Comparison of ENCODE assay signal across 1 cellular context in the genomic region with DNA sequence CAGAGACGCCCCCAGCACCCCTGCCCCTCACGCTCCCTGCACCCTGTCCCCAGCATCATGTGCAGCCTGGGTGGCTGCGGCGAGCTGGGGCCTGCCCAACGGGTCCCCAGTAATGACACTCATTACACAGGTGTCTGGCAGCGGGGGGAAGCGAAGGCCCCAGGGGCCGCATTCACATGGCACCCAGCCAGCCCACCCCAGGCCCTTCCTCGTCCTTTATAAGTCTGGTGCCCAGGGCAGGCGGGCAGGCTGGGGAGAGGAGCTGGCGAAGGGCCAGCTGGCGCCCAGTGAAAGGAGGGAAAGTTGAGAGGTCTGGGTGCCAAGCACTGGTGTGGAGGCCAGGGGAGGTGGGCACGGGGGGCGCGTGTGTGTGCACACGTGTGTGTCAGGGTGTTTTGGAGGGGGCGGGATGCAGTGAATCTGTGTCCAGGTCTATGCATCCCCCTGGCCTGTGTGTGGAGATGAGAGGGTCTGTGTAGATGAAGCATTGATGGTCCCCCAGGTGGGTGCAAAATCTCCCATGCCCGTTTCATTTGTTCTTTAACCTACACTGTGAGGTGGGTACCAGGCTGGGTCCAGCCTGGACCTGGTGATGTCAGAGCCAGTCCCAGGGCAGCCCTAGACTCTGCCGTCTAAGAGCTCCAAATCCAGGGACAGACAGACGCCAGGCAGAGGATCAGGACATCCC.
TF ChIP-seq lines count a peak whose summit lies in the region.

No MANE protein-coding gene starts in this region.

TF ChIP-seq in HepG2, 621 proteins besides CTCF, POLR2A, EP300 and RAD21 (continued from another document and continues in another):
- TF ChIP-seq, protein P1, sequence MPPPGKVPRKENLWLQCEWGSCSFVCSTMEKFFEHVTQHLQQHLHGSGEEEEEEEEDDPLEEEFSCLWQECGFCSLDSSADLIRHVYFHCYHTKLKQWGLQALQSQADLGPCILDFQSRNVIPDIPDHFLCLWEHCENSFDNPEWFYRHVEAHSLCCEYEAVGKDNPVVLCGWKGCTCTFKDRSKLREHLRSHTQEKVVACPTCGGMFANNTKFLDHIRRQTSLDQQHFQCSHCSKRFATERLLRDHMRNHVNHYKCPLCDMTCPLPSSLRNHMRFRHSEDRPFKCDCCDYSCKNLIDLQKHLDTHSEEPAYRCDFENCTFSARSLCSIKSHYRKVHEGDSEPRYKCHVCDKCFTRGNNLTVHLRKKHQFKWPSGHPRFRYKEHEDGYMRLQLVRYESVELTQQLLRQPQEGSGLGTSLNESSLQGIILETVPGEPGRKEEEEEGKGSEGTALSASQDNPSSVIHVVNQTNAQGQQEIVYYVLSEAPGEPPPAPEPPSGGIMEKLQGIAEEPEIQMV (CRISPR knock-in tag; IDR thresholded peaks at IDR 0.05; ENCODE audit: low read depth), result no peak
- no peak for TF ChIP-seq RFXAP (CRISPR knock-in tag; IDR thresholded peaks at IDR 0.05; ENCODE audit: borderline replicate concordance)
- TF ChIP-seq PRMT3 (CRISPR knock-in tag; IDR thresholded peaks at IDR 0.05; ENCODE audit: borderline replicate concordance, low read depth), result no peak
- no peak for TF ChIP-seq ZNF232 (CRISPR knock-in tag; IDR thresholded peaks at IDR 0.05; ENCODE audit: borderline replicate concordance)
- TF ChIP-seq ZNF225 (CRISPR knock-in tag; IDR thresholded peaks at IDR 0.05), result no peak
- TF ChIP-seq, protein P2, sequence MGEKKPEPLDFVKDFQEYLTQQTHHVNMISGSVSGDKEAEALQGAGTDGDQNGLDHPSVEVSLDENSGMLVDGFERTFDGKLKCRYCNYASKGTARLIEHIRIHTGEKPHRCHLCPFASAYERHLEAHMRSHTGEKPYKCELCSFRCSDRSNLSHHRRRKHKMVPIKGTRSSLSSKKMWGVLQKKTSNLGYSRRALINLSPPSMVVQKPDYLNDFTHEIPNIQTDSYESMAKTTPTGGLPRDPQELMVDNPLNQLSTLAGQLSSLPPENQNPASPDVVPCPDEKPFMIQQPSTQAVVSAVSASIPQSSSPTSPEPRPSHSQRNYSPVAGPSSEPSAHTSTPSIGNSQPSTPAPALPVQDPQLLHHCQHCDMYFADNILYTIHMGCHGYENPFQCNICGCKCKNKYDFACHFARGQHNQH (CRISPR knock-in tag; IDR thresholded peaks at IDR 0.05), result no peak; the same call in 1 of the 2 replicates
- TF ChIP-seq SP2 (CRISPR knock-in tag; IDR thresholded peaks at IDR 0.05), result no peak
- no peak for TF ChIP-seq RBM22 (optimal IDR thresholded peaks at IDR 0.05; ENCODE audit: low read length)
- TF ChIP-seq EHMT2 (IDR thresholded peaks at IDR 0.05; ENCODE audit: borderline replicate concordance, low read depth, low read length), result no peak
- TF ChIP-seq ZNF790 (CRISPR knock-in tag; IDR thresholded peaks at IDR 0.05; ENCODE audit: borderline replicate concordance), result no peak
- no peak for TF ChIP-seq HNRNPLL (IDR thresholded peaks at IDR 0.05; ENCODE audit: low read depth, low read length, poor library complexity, severe bottlenecking)
- TF ChIP-seq SOX6 (IDR thresholded peaks at IDR 0.05), result no peak
- TF ChIP-seq SOX6 (CRISPR knock-in tag; IDR thresholded peaks at IDR 0.05), result no peak
- TF ChIP-seq, protein P3, sequence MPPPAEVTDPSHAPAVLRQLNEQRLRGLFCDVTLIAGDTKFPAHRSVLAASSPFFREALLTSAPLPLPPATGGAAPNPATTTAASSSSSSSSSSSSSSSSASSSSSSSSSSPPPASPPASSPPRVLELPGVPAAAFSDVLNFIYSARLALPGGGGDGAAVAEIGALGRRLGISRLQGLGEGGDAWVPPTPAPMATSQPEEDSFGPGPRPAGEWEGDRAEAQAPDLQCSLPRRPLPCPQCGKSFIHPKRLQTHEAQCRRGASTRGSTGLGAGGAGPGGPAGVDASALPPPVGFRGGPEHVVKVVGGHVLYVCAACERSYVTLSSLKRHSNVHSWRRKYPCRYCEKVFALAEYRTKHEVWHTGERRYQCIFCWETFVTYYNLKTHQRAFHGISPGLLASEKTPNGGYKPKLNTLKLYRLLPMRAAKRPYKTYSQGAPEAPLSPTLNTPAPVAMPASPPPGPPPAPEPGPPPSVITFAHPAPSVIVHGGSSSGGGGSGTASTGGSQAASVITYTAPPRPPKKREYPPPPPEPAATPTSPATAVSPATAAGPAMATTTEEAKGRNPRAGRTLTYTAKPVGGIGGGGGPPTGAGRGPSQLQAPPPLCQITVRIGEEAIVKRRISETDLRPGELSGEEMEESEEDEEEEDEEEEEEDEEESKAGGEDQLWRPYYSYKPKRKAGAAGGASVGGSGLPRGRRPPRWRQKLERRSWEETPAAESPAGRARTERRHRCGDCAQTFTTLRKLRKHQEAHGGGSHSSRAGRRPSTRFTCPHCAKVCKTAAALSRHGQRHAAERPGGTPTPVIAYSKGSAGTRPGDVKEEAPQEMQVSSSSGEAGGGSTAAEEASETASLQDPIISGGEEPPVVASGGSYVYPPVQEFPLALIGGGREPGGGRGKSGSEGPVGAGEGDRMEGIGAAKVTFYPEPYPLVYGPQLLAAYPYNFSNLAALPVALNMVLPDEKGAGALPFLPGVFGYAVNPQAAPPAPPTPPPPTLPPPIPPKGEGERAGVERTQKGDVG (CRISPR knock-in tag; IDR thresholded peaks at IDR 0.05; ENCODE audit: borderline replicate concordance), result peak; percentile 49; the same call in 1 of the 2 replicates
- TF ChIP-seq, protein P4, sequence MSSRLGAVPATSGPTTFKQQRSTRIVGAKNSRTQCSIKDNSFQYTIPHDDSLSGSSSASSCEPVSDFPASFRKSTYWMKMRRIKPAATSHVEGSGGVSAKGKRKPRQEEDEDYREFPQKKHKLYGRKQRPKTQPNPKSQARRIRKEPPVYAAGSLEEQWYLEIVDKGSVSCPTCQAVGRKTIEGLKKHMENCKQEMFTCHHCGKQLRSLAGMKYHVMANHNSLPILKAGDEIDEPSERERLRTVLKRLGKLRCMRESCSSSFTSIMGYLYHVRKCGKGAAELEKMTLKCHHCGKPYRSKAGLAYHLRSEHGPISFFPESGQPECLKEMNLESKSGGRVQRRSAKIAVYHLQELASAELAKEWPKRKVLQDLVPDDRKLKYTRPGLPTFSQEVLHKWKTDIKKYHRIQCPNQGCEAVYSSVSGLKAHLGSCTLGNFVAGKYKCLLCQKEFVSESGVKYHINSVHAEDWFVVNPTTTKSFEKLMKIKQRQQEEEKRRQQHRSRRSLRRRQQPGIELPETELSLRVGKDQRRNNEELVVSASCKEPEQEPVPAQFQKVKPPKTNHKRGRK (CRISPR knock-in tag; IDR thresholded peaks at IDR 0.05), result 0 out of 2 replicates have a peak, but pooled peaks have one; percentile 51
- TF ChIP-seq ZNF841 (CRISPR knock-in tag; IDR thresholded peaks at IDR 0.05; ENCODE audit: borderline replicate concordance), result no peak
- no peak for TF ChIP-seq EZH2 (conservative IDR thresholded peaks at IDR 0.05; ENCODE audit: low read depth, low read length)
- TF ChIP-seq, protein P5, sequence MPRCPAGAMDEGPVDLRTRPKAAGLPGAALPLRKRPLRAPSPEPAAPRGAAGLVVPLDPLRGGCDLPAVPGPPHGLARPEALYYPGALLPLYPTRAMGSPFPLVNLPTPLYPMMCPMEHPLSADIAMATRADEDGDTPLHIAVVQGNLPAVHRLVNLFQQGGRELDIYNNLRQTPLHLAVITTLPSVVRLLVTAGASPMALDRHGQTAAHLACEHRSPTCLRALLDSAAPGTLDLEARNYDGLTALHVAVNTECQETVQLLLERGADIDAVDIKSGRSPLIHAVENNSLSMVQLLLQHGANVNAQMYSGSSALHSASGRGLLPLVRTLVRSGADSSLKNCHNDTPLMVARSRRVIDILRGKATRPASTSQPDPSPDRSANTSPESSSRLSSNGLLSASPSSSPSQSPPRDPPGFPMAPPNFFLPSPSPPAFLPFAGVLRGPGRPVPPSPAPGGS (CRISPR knock-in tag; IDR thresholded peaks at IDR 0.05), result no peak
- TF ChIP-seq, protein P6, sequence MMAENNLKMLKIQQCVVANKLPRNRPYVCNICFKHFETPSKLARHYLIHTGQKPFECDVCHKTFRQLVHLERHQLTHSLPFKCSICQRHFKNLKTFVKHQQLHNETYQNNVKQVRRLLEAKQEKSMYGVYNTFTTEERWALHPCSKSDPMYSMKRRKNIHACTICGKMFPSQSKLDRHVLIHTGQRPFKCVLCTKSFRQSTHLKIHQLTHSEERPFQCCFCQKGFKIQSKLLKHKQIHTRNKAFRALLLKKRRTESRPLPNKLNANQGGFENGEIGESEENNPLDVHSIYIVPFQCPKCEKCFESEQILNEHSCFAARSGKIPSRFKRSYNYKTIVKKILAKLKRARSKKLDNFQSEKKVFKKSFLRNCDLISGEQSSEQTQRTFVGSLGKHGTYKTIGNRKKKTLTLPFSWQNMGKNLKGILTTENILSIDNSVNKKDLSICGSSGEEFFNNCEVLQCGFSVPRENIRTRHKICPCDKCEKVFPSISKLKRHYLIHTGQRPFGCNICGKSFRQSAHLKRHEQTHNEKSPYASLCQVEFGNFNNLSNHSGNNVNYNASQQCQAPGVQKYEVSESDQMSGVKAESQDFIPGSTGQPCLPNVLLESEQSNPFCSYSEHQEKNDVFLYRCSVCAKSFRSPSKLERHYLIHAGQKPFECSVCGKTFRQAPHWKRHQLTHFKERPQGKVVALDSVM (CRISPR knock-in tag; IDR thresholded peaks at IDR 0.05), result no peak
- TF ChIP-seq ZNF556 (CRISPR knock-in tag; IDR thresholded peaks at IDR 0.05; ENCODE audit: borderline replicate concordance), result no peak
- no peak for TF ChIP-seq KAT7 (CRISPR knock-in tag; IDR thresholded peaks at IDR 0.05; ENCODE audit: borderline replicate concordance)
- TF ChIP-seq MTA3 (CRISPR knock-in tag; IDR thresholded peaks at IDR 0.05), result no peak
- TF ChIP-seq PHB2 (IDR thresholded peaks at IDR 0.05; ENCODE audit: partially characterized antibody), result no peak
- no peak for TF ChIP-seq ZNF484 (CRISPR knock-in tag; IDR thresholded peaks at IDR 0.05; ENCODE audit: borderline replicate concordance, low read depth)
- no peak for TF ChIP-seq NFRKB (IDR thresholded peaks at IDR 0.05)
- TF ChIP-seq, protein P7, sequence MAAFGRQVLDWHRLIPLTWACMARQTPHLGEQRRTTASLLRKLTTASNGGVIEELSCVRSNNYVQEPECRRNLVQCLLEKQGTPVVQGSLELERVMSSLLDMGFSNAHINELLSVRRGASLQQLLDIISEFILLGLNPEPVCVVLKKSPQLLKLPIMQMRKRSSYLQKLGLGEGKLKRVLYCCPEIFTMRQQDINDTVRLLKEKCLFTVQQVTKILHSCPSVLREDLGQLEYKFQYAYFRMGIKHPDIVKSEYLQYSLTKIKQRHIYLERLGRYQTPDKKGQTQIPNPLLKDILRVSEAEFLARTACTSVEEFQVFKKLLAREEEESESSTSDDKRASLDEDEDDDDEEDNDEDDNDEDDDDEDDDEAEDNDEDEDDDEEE (CRISPR knock-in tag; IDR thresholded peaks at IDR 0.05), result no peak
- TF ChIP-seq, protein P8, sequence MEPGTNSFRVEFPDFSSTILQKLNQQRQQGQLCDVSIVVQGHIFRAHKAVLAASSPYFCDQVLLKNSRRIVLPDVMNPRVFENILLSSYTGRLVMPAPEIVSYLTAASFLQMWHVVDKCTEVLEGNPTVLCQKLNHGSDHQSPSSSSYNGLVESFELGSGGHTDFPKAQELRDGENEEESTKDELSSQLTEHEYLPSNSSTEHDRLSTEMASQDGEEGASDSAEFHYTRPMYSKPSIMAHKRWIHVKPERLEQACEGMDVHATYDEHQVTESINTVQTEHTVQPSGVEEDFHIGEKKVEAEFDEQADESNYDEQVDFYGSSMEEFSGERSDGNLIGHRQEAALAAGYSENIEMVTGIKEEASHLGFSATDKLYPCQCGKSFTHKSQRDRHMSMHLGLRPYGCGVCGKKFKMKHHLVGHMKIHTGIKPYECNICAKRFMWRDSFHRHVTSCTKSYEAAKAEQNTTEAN (CRISPR knock-in tag; conservative IDR thresholded peaks at IDR 0.05), result no peak
- no peak for TF ChIP-seq ZNF121 (CRISPR knock-in tag; IDR thresholded peaks at IDR 0.05)
- no peak for TF ChIP-seq ZNF75D (CRISPR knock-in tag; IDR thresholded peaks at IDR 0.05; ENCODE audit: borderline replicate concordance)
- TF ChIP-seq, protein P9, sequence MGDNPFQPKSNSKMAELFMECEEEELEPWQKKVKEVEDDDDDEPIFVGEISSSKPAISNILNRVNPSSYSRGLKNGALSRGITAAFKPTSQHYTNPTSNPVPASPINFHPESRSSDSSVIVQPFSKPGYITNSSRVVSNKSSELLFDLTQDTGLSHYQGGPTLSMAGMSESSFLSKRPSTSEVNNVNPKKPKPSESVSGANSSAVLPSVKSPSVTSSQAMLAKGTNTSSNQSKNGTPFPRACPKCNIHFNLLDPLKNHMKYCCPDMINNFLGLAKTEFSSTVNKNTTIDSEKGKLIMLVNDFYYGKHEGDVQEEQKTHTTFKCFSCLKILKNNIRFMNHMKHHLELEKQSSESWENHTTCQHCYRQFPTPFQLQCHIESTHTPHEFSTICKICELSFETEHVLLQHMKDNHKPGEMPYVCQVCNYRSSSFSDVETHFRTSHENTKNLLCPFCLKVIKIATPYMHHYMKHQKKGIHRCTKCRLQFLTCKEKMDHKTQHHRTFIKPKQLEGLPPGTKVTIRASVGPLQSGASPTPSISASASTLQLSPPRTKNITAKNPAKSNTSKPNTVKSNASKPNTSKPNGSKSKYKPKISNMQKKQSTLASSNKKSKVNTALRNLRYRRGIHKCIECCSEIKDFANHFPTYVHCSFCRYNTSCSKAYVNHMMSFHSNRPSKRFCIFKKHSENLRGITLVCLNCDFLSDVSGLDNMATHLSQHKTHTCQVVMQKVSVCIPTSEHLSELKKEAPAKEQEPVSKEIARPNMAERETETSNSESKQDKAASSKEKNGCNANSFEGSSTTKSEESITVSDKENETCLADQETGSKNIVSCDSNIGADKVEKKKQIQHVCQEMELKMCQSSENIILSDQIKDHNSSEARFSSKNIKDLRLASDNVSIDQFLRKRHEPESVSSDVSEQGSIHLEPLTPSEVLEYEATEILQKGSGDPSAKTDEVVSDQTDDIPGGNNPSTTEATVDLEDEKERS (CRISPR knock-in tag; IDR thresholded peaks at IDR 0.05), result no peak
- TF ChIP-seq NCOA2 (CRISPR knock-in tag; IDR thresholded peaks at IDR 0.05), result no peak
- TF ChIP-seq SMAD1 (CRISPR knock-in tag; IDR thresholded peaks at IDR 0.05; ENCODE audit: borderline replicate concordance, low read depth), result no peak
- no peak for TF ChIP-seq SIN3A (IDR thresholded peaks at IDR 0.05; ENCODE audit: borderline replicate concordance, low read depth, low read length)
- no peak for TF ChIP-seq ZNF329 (CRISPR knock-in tag; IDR thresholded peaks at IDR 0.05; ENCODE audit: low read depth)
- TF ChIP-seq NFIC (IDR thresholded peaks at IDR 0.05; ENCODE audit: low read length), result no peak
- peak; percentile 8; the same call in 1 of the 2 replicates for TF ChIP-seq ZNF782 (CRISPR knock-in tag; IDR thresholded peaks at IDR 0.05; ENCODE audit: borderline replicate concordance)
- TF ChIP-seq, protein P10, sequence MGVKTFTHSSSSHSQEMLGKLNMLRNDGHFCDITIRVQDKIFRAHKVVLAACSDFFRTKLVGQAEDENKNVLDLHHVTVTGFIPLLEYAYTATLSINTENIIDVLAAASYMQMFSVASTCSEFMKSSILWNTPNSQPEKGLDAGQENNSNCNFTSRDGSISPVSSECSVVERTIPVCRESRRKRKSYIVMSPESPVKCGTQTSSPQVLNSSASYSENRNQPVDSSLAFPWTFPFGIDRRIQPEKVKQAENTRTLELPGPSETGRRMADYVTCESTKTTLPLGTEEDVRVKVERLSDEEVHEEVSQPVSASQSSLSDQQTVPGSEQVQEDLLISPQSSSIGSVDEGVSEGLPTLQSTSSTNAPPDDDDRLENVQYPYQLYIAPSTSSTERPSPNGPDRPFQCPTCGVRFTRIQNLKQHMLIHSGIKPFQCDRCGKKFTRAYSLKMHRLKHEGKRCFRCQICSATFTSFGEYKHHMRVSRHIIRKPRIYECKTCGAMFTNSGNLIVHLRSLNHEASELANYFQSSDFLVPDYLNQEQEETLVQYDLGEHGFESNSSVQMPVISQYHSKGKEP (CRISPR knock-in tag; IDR thresholded peaks at IDR 0.05), result no peak
- TF ChIP-seq NFATC3 (CRISPR knock-in tag; IDR thresholded peaks at IDR 0.05), result no peak
- TF ChIP-seq ZKSCAN1 (IDR thresholded peaks at IDR 0.05; ENCODE audit: low read length), result no peak
- TF ChIP-seq TCF12 (IDR thresholded peaks at IDR 0.05), result no peak
- no peak for TF ChIP-seq TCF12 (CRISPR knock-in tag; IDR thresholded peaks at IDR 0.05)
- no peak for TF ChIP-seq AHR (CRISPR knock-in tag; IDR thresholded peaks at IDR 0.05)
- 0 out of 2 replicates have a peak, but pooled peaks have one; percentile 39 for TF ChIP-seq EED (CRISPR knock-in tag; IDR thresholded peaks at IDR 0.05)
